ENCODE assay signal across 29 cellular contexts in the genomic region with DNA sequence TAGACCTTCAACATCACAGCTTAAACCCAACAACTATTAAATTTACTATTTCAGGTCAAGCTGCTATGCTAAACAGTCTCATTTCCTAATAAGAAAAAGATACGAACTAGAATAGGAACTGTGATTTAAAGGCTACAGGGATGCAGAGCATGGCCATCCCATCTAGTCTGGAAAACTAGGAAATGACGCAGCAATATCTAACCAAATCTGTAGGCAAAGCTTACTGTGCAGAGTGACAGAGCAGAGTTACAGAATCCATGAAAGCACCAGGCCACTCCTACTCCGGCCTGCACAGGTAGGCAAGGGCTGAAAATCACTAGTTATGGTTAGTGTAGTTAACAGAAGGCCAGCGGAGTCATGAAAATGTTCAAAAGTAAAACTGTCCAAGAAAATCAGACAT. TPM values are rescaled to one million over a fixed set of nuclear protein-coding genes. Genes with fewer than 3 reads are reported as not detected.
DNase-seq lines count a peak whose midpoint lies in the region; ATAC-seq and TF ChIP-seq lines count a peak whose summit lies in the region.
"Had no signal": no experiment of that assay in that cellular context is flagged by ENCODE, and none has a peak within 500 bp of the region (broad histone marks: within the 10 kb centered on the region; RNA-seq: fewer than 3 reads in every experiment).

No MANE protein-coding gene starts in this region.

- peaks cover 12% of the 10 kb centered on the region; the same call in 1 of the 2 replicates for H3F3A ChIP-seq in GM23338 (replicated peaks; ENCODE audit: low read depth)
- H3F3A ChIP-seq in SU-DHL-6 (ENCODE audit: insufficient read depth), result peaks cover 9% of the 10 kb centered on the region

- ATAC-seq in GM23338, result no peak
- ATAC-seq in natural killer cell, result no peak
- ATAC-seq in left lobe of liver, result no peak
- ATAC-seq: Panc1, WTC11 had no signal

- no peaks in the 10 kb centered on the region for H3K9me3 ChIP-seq in SU-DHL-6 (ENCODE audit: insufficient read depth, low read length)
- H3K9me3 ChIP-seq: left ventricle myocardium inferior, tibial nerve had no signal

- H3K9me3 Mint-ChIP-seq in activated CD4-positive, alpha-beta T cell treated with anti-CD3 and anti-CD28 coated beads, Interleukin-2, amount 10 ng/mL, durations not matched to agents 24 days and 14 days, result no peaks in the 10 kb centered on the region
- no peaks in the 10 kb centered on the region; the same call in 2 of the 3 replicates for H3K9me3 Mint-ChIP-seq in GM23338
- H3K9me3 Mint-ChIP-seq in natural killer cell, result no peaks in the 10 kb centered on the region
- H3K9me3 Mint-ChIP-seq: WTC11 had no signal

- intact Hi-C loops in activated CD4-positive, alpha-beta T cell treated with anti-CD3 and anti-CD28 coated beads, Interleukin-2, amount 10 ng/mL, durations not matched to agents 24 days and 14 days (cut with micrococcal nuclease), result no loop called here
- intact Hi-C loops in natural killer cell (cut with micrococcal nuclease), result no loop called here

- H3K9me2 ChIP-seq in GM23338 (ENCODE audit: insufficient read depth) (no peaks in the 10 kb centered on the region), SU-DHL-6 (replicated peaks; ENCODE audit: insufficient read depth, low read length) (no peaks in the 10 kb centered on the region)

- H3K4me1 ChIP-seq in GM23338 (ENCODE audit: insufficient read depth), result peaks cover 5% of the 10 kb centered on the region; the same call in 1 of the 2 replicates

- H3K4me3 ChIP-seq in GM23338, result no peak overlapping the region
- no peak overlapping the region for H3K4me3 ChIP-seq in SU-DHL-6 (ENCODE audit: insufficient read depth, low read length, poor library complexity, severe bottlenecking)
- H3K4me3 ChIP-seq: left ventricle myocardium inferior, tibial nerve had no signal

- H3K27ac ChIP-seq in GM23338 (ENCODE audit: low read depth) (no peak overlapping the region), SU-DHL-6 (ENCODE audit: low read depth, low read length) (no peak overlapping the region)
- H3K27ac ChIP-seq: KMS-11, left ventricle myocardium inferior, tibial nerve had no signal

- peaks cover 18% of the 10 kb centered on the region for H3K4me1 Mint-ChIP-seq in activated CD4-positive, alpha-beta T cell treated with anti-CD3 and anti-CD28 coated beads, Interleukin-2, amount 10 ng/mL, durations not matched to agents 24 days and 14 days
- peaks cover 19% of the 10 kb centered on the region for H3K4me1 Mint-ChIP-seq in GM23338
- peaks cover 13% of the 10 kb centered on the region in 2 donors for H3K4me1 Mint-ChIP-seq in natural killer cell

- H3K79me2 ChIP-seq in GM23338 (replicated peaks; ENCODE audit: insufficient read depth) (no peaks in the 10 kb centered on the region), SU-DHL-6 (ENCODE audit: insufficient read depth, low read length) (no peaks in the 10 kb centered on the region)

- H2AFZ ChIP-seq in GM23338 (no peak overlapping the region), SU-DHL-6 (ENCODE audit: low read depth, low read length, severe bottlenecking) (no peak overlapping the region)

- H3K36me3 ChIP-seq in GM23338 (ENCODE audit: insufficient read depth) (no peaks in the 10 kb centered on the region), SU-DHL-6 (ENCODE audit: low read length) (no peaks in the 10 kb centered on the region)

- H3K36me3 Mint-ChIP-seq in activated CD4-positive, alpha-beta T cell treated with anti-CD3 and anti-CD28 coated beads, Interleukin-2, amount 10 ng/mL, durations not matched to agents 24 days and 14 days (ENCODE audit: low read depth), result peaks cover 11% of the 10 kb centered on the region
- H3K36me3 Mint-ChIP-seq in GM23338 (ENCODE audit: low read depth), result peaks cover 12% of the 10 kb centered on the region
- no peaks in the 10 kb centered on the region for H3K36me3 Mint-ChIP-seq in natural killer cell

- no peak for TF ChIP-seq CTCF in GM23338 (conservative IDR thresholded peaks at IDR 0.05; ENCODE audit: low read depth in 2 of 2)
- no peak for TF ChIP-seq CTCF in SU-DHL-6 (IDR thresholded peaks at IDR 0.05; ENCODE audit: insufficient read depth, low read length, poor library complexity, severe bottlenecking)
- TF ChIP-seq CTCF in natural killer cell (IDR thresholded peaks at IDR 0.05), result no peak

- no peaks in the 10 kb centered on the region for H3K27me3 ChIP-seq in GM23338 (ENCODE audit: insufficient read depth)
- H3K27me3 ChIP-seq in SU-DHL-6 (ENCODE audit: low read length), result no peaks in the 10 kb centered on the region
- H3K27me3 ChIP-seq: tibial nerve had no signal

- peak overlapping the region; percentile 45 for H3K4me3 Mint-ChIP-seq in activated CD4-positive, alpha-beta T cell treated with anti-CD3 and anti-CD28 coated beads, Interleukin-2, amount 10 ng/mL, durations not matched to agents 24 days and 14 days
- peak overlapping the region; percentile 23; the same call in 2 of the 3 replicates for H3K4me3 Mint-ChIP-seq in GM23338
- H3K4me3 Mint-ChIP-seq in natural killer cell, result peak overlapping the region; percentile 93

- no peaks in the 10 kb centered on the region for H3K27me3 Mint-ChIP-seq in activated CD4-positive, alpha-beta T cell treated with anti-CD3 and anti-CD28 coated beads, Interleukin-2, amount 10 ng/mL, durations not matched to agents 24 days and 14 days
- peaks cover 10% of the 10 kb centered on the region for H3K27me3 Mint-ChIP-seq in GM23338 (ENCODE audit: insufficient read depth, low read depth, poor library complexity)
- H3K27me3 Mint-ChIP-seq in natural killer cell (ENCODE audit: low read depth in 2 of 2), result no peaks in the 10 kb centered on the region

- no peak overlapping the region for H3K27ac Mint-ChIP-seq in activated CD4-positive, alpha-beta T cell treated with anti-CD3 and anti-CD28 coated beads, Interleukin-2, amount 10 ng/mL, durations not matched to agents 24 days and 14 days
- H3K27ac Mint-ChIP-seq in GM23338 (no peak overlapping the region), natural killer cell (peak overlapping the region; percentile 87 to 89)
- H3K27ac Mint-ChIP-seq: WTC11 had no signal

- H3K4me2 ChIP-seq in GM23338 (no peak overlapping the region), SU-DHL-6 (ENCODE audit: low read depth, low read length, poor library complexity, severe bottlenecking) (peak overlapping the region; percentile 73)

- no peak overlapping the region for H3K9ac ChIP-seq in SU-DHL-6 (ENCODE audit: low read length)
- H3K9ac ChIP-seq: KMS-11 had no signal

- H4K20me1 ChIP-seq in GM23338 (replicated peaks; ENCODE audit: insufficient read depth), result no peaks in the 10 kb centered on the region
- no peaks in the 10 kb centered on the region for H4K20me1 ChIP-seq in SU-DHL-6 (ENCODE audit: low read depth, low read length)

- DNase-seq in activated CD4-positive, alpha-beta T cell treated with anti-CD3 and anti-CD28 coated beads, Interleukin-2, amount 10 ng/mL, durations not matched to agents 24 days and 14 days, result no peak
- no peak for DNase-seq in activated CD4-positive, alpha-beta T cell treated with anti-CD3 and anti-CD28 coated beads for 4 hours
- DNase-seq in GM23338 (ENCODE audit: low spot score), result no peak
- DNase-seq in natural killer cell, result no peak
- no peak for DNase-seq in amniotic stem cell (lab: John Stamatoyannopoulos, UW)
- no peak for DNase-seq in DMS153 (lab: John Stamatoyannopoulos, UW)
- no peak for DNase-seq in left lobe of liver (ENCODE audit: low spot score)
- DNase-seq: 8988T; activated CD8-positive, alpha-beta memory T cell treated with anti-CD3 and anti-CD28 coated beads, Interleukin-2, amount 50 U/mL, for 48 hours; activated effector memory CD4-positive, alpha-beta T cell treated with anti-CD3 and anti-CD28 coated beads, Interleukin-2, amount 50 U/mL, for 16 hours; cerebellar nuclear complex; DMS79; GF-D8; HCEC 1CT; left ventricle myocardium inferior; mesendoderm; NCI-H1436; NCI-H446 treated with DMSO at 0.1 percent for 48 hours; SHP77 treated with DMSO at 0.1 percent for 48 hours; small intestine; stimulated activated CD8-positive, alpha-beta memory T cell treated with anti-CD3 and anti-CD28 coated beads, Interleukin-4, amount 100 ng/mL, for 48 hours; T1000 had no signal

RNA-seq across cellular contexts. Expression of a gene that starts 2.1 kb away (rescaled TPM):
- 15.3 and 16.5 TPM in 2 replicates for total RNA-seq in activated CD4-positive, alpha-beta T cell treated with anti-CD3 and anti-CD28 coated beads, Interleukin-2, amount 10 ng/mL, durations not matched to agents 24 days and 14 days
- 14.7 and 28.9 TPM in 2 replicates for total RNA-seq in GM23338 (2014; rRNA removed; shearing (Covaris generic))
- 5.0 and 6.1 TPM in 2 replicates for polyA plus RNA-seq in GM23338 (2016; fragmentation: Nextera tagmentation; extraction: Ambion mirVana)
- total RNA-seq in natural killer cell, result 10 to 100 TPM; 28.4 to 36.0 (median 33.0) TPM
- 16.4 TPM for total RNA-seq in left lobe of liver

RNA-seq across cellular contexts. Expression of a gene that starts 42.1 kb away (rescaled TPM):
- 0.26 TPM in 1 of 2 replicates, not detected in the other for total RNA-seq in activated CD4-positive, alpha-beta T cell treated with anti-CD3 and anti-CD28 coated beads, Interleukin-2, amount 10 ng/mL, durations not matched to agents 24 days and 14 days
- total RNA-seq in GM23338 (2014; rRNA removed; shearing (Covaris generic)), result 2.5 and 2.6 TPM in 2 replicates
- polyA plus RNA-seq in GM23338 (2016; fragmentation: Nextera tagmentation; extraction: Ambion mirVana), result 2.8 and 3.1 TPM in 2 replicates
- not detected for total RNA-seq in natural killer cell
- not detected for total RNA-seq in left lobe of liver
- total RNA-seq: left ventricle myocardium inferior, myocyte, omental fat pad, tibial nerve had no signal

Comparison
In these comparisons a context has a peak if more than half of its experiments do, and no peak if none do; other contexts are left out.
1. H3K27ac Mint-ChIP-seq: peak in natural killer cell (2 of 2); none in activated CD4-positive, alpha-beta T cell treated with anti-CD3 and anti-CD28 coated beads, Interleukin-2, amount 10 ng/mL, durations not matched to agents 24 days and 14 days (single experiment) and GM23338 (single experiment).
2. H3K4me3 Mint-ChIP-seq: peak in every context shown above with its lines; median percentile 93 in natural killer cell; 45 in activated CD4-positive, alpha-beta T cell treated with anti-CD3 and anti-CD28 coated beads, Interleukin-2, amount 10 ng/mL, durations not matched to agents 24 days and 14 days; 23 in GM23338.